ENCODE assay signal across 10 cellular contexts in the genomic region with DNA sequence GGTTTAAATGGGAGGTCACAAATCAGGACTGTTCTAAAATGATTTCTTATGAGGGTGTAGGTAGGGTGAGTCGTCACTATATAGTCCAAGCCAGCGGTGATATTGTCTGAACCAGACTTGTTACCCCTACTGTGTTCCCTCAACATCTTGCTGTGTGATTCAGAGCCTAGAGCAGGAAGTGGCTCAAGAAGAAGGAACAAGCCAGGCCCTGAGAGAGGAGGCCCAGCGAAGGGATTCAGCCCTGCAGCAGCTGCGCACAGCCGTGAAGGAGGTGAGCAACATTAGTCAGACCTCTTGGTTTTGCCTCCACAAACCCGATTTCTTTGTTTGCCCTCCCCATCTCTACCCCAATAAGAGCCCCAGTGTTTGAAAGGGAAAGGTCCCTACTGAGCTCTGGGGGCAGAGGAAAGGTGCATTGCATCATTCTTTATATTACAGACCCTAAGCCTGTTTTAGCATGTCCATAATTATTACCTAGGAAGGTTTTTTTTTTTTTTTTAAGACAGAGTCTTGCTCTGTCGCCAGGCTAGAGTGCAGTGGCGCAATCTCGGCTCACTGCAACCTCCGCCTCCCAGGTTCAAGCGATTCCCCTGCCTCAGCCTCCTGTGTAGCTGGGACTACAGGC. TPM values are rescaled to one million over a fixed set of nuclear protein-coding genes. Genes with fewer than 3 reads are reported as not detected.
DNase-seq lines count a peak whose midpoint lies in the region; ATAC-seq, FAIRE-seq and TF ChIP-seq lines count a peak whose summit lies in the region.
"Had no signal": no experiment of that assay in that cellular context is flagged by ENCODE, and none has a peak within 500 bp of the region (broad histone marks: within the 10 kb centered on the region; RNA-seq: fewer than 3 reads in every experiment).

No MANE protein-coding gene starts in this region.

- H3K9me3 Mint-ChIP-seq in CD4-positive, alpha-beta T cell = no peaks in the 10 kb centered on the region
- H3K9me3 Mint-ChIP-seq in astrocyte (ENCODE audit: unreplicated experiment) = peaks cover 4% of the 10 kb centered on the region
- H3K9me3 Mint-ChIP-seq: central memory CD8-positive, alpha-beta T cell had no signal

- H3K36me3 ChIP-seq in astrocyte (ENCODE audit: insufficient read depth, low read length) (peaks cover 23% of the 10 kb centered on the region), mesodermal cell (ENCODE audit: control insufficient read depth, insufficient read depth, low read length) (peaks cover 79% of the 10 kb centered on the region)

- FAIRE-seq in astrocyte (lab: Jason Lieb, UNC) = no peak
- no peak for FAIRE-seq in frontal cortex (lab: Jason Lieb, UNC)
- no peak for FAIRE-seq in H54 (lab: Jason Lieb, UNC)

- peak overlapping the region; percentile 53 for H3K27ac Mint-ChIP-seq in CD4-positive, alpha-beta T cell
- peak overlapping the region; percentile 68 for H3K27ac Mint-ChIP-seq in astrocyte (ENCODE audit: unreplicated experiment)

- H3K4me1 ChIP-seq in astrocyte (ENCODE audit: insufficient read depth, low read length) (peaks cover 50% of the 10 kb centered on the region), mesodermal cell (ENCODE audit: control insufficient read depth, insufficient read depth, low read length, poor library complexity, severe bottlenecking) (peaks cover 50% of the 10 kb centered on the region)

- CTCF ChIA-PET in CD4-positive, alpha-beta T cell (lab: Charles Lee) = interaction anchor here (0.6 to 5.1 kb wide), 19 partner anchors 13 to 197 kb away, joined by 3 to 158 read pairs (median 5); a partner anchor contains a TSS

- no peaks in the 10 kb centered on the region for H3K27me3 ChIP-seq in CD4-positive, alpha-beta T cell (ENCODE audit: control insufficient read depth, insufficient read depth, low read length)
- no peaks in the 10 kb centered on the region for H3K27me3 ChIP-seq in astrocyte (ENCODE audit: insufficient read depth, low read length)

- H3K9ac ChIP-seq in astrocyte (ENCODE audit: low read length) = no peak overlapping the region

- intact Hi-C loops in CD4-positive, alpha-beta T cell (cut with DNase I, micrococcal nuclease) = loop anchor here (1.0 to 5.0 kb wide), 5 partner anchors 9 to 142 kb away; no protein-coding TSS in a partner anchor

- no peak for DNase-seq in CD4-positive, alpha-beta T cell
- DNase-seq in NCI-H226 (peak; percentile 16), astrocyte (ENCODE audit: low read depth) (peak; percentile 43), frontal cortex (ENCODE audit: low spot score in 2 of 2) (no peak), H54 (ENCODE audit: insufficient read length, low spot score) (no peak), iPS-NIHi11 (ENCODE audit: low spot score) (no peak)

- TF ChIP-seq POLR2A in H54 (IDR thresholded peaks at IDR 0.05; ENCODE audit: low read depth, low read length) = no peak

- no peak for ATAC-seq in CD4-positive, alpha-beta T cell (ENCODE audit: poor library complexity)
- no peak for ATAC-seq in HG03460 (IDR thresholded peaks at IDR 0.05; ENCODE audit: unreplicated experiment)

- H3K27me3 Mint-ChIP-seq in CD4-positive, alpha-beta T cell = no peaks in the 10 kb centered on the region
- no peaks in the 10 kb centered on the region for H3K27me3 Mint-ChIP-seq in astrocyte (ENCODE audit: low read depth, unreplicated experiment)
- H3K27me3 Mint-ChIP-seq: central memory CD8-positive, alpha-beta T cell had no signal

- peaks cover 42% of the 10 kb centered on the region for H3K4me1 Mint-ChIP-seq in CD4-positive, alpha-beta T cell (ENCODE audit: low read depth)
- H3K4me1 Mint-ChIP-seq in astrocyte (ENCODE audit: low read depth, unreplicated experiment) = peaks cover 42% of the 10 kb centered on the region

- 93 to 94% methylated on average over 4 to 6 of the region's 11 CpGs for WGBS in mesodermal cell (ENCODE audit: insufficient coverage in 2 of 2), 2 experiments

- POLR2A ChIA-PET in CD4-positive, alpha-beta T cell (lab: Charles Lee) = interaction anchor here (0.6 to 20.7 kb wide), 9 partner anchors 10 to 112 kb away, joined by 3 to 977 read pairs (median 7); a partner anchor contains a TSS

- H3K4me3 ChIP-seq in astrocyte (ENCODE audit: insufficient read depth, low read depth, low read length) = no peak overlapping the region
- H3K4me3 ChIP-seq in mesodermal cell (ENCODE audit: extremely low read depth, insufficient read depth, low read length, poor library complexity, severe bottlenecking) = no peak overlapping the region

- H2AFZ ChIP-seq in astrocyte (ENCODE audit: low read depth, low read length) = peak overlapping the region; percentile 9

- no peaks in the 10 kb centered on the region for H4K20me1 ChIP-seq in astrocyte (ENCODE audit: insufficient read depth, low read length)

- no peaks in the 10 kb centered on the region for H3K9me3 ChIP-seq in CD4-positive, alpha-beta T cell (ENCODE audit: control insufficient read depth, low read length)
- no peaks in the 10 kb centered on the region for H3K9me3 ChIP-seq in astrocyte (ENCODE audit: insufficient read depth, low read depth, low read length)
- H3K9me3 ChIP-seq in mesodermal cell (ENCODE audit: control insufficient read depth, low read length) = no peaks in the 10 kb centered on the region

- peak overlapping the region; percentile 9 for H3K4me2 ChIP-seq in astrocyte (ENCODE audit: low read length)

- peaks cover 9% of the 10 kb centered on the region for H3K79me2 ChIP-seq in astrocyte (ENCODE audit: insufficient read depth, low read length)

- TF ChIP-seq CTCF in CD4-positive, alpha-beta T cell (IDR thresholded peaks at IDR 0.05) = no peak
- no peak for TF ChIP-seq CTCF in astrocyte (IDR thresholded peaks at IDR 0.05; ENCODE audit: insufficient read depth, low read depth, low read length)

- H3K36me3 Mint-ChIP-seq in CD4-positive, alpha-beta T cell (ENCODE audit: low read depth) = peaks cover 63% of the 10 kb centered on the region
- H3K36me3 Mint-ChIP-seq in astrocyte (ENCODE audit: low read depth, unreplicated experiment) = peaks cover 26% of the 10 kb centered on the region

- H3K4me3 Mint-ChIP-seq in CD4-positive, alpha-beta T cell = no peak overlapping the region
- peak overlapping the region; percentile 41 for H3K4me3 Mint-ChIP-seq in astrocyte (ENCODE audit: unreplicated experiment)

- H3K27ac ChIP-seq in CD4-positive, alpha-beta T cell (ENCODE audit: low read depth, low read length) = no peak overlapping the region
- H3K27ac ChIP-seq in astrocyte (ENCODE audit: low read depth, low read length) (peak overlapping the region; percentile 74), mesodermal cell (ENCODE audit: low read depth, low read length, severe bottlenecking) (peak overlapping the region; percentile 73)

RNA-seq across cellular contexts. Expression of a gene that starts 5.0 kb away (rescaled TPM):
- 100 to 1,000 TPM; 178 to 193 TPM for total RNA-seq in CD4-positive, alpha-beta T cell
- 301 and 324 TPM in 2 replicates for total RNA-seq in astrocyte
- polyA plus RNA-seq in mesodermal cell (2013, experiment 1 of 2) = 398 TPM
- polyA plus RNA-seq in mesodermal cell (2013, experiment 2 of 2) = 334 TPM
- total RNA-seq in frontal cortex = 11.8 TPM

RNA-seq across cellular contexts. Expression of a gene that starts 31.5 kb away (rescaled TPM):
- total RNA-seq in CD4-positive, alpha-beta T cell = 10 to 100 TPM; 39.3 to 42.3 TPM
- 12.8 and 13.7 TPM in 2 replicates for total RNA-seq in astrocyte
- polyA plus RNA-seq in mesodermal cell (2013, experiment 1 of 2) = 10.6 TPM
- polyA plus RNA-seq in mesodermal cell (2013, experiment 2 of 2) = 8.5 TPM
- total RNA-seq in frontal cortex = 4.1 TPM

RNA-seq across cellular contexts. Expression of a gene that starts 40.9 kb away (rescaled TPM):
- 1 to 10 TPM; 7.6 to 8.4 TPM for total RNA-seq in CD4-positive, alpha-beta T cell
- total RNA-seq in astrocyte = 10.2 and 10.5 TPM in 2 replicates
- 19.4 TPM for polyA plus RNA-seq in mesodermal cell (2013, experiment 1 of 2)
- polyA plus RNA-seq in mesodermal cell (2013, experiment 2 of 2) = 18.5 TPM
- total RNA-seq in frontal cortex = 12.2 TPM

RNA-seq across cellular contexts. Expression of a gene that starts 42.8 kb away (rescaled TPM):
- total RNA-seq in CD4-positive, alpha-beta T cell = 100 to 1,000 TPM; 582 to 608 TPM
- total RNA-seq in astrocyte (1.9 TPM in 1 of 2 replicates, not detected in the other), frontal cortex (not detected)
- 3.0 TPM for polyA plus RNA-seq in mesodermal cell (2013, experiment 1 of 2)
- polyA plus RNA-seq in mesodermal cell (2013, experiment 2 of 2) = 3.5 TPM
- total RNA-seq: myocyte had no signal

Comparison
In these comparisons a context has a peak if more than half of its experiments do, and no peak if none do; other contexts are left out.
1. DNase-seq: peak in NCI-H226 (single experiment) and astrocyte (single experiment); none in CD4-positive, alpha-beta T cell (0 of 10), frontal cortex (0 of 2), H54 (single experiment) and iPS-NIHi11 (single experiment).
2. RNA of a gene that starts 5.0 kb away (total RNA-seq): 301 to 324 TPM in astrocyte and 178 to 193 TPM in CD4-positive, alpha-beta T cell; 11.8 TPM in frontal cortex (single experiment); every median in the first group is over 10 times any median in the second.